29 cellular contexts compared by ENCODE assay signal in the genomic region with DNA sequence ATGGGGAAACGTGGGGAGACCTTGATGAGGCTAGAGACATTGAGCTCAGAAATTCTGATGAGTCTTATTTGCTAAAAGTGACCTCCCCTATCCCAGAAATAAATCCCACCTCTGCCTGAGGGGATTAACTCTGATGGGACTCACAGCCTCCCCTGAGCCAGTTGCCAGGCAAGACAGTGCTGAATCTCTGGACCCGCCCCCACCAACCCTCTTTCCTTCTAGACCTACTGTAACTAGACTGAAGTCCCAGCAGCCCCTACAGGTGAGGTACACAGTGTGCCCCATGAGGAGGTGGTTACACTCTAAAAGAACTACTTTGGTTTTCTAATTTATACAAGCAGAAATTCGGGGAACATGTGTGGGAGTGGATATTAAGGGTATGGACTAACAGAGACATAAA. TPM values are rescaled to one million over a fixed set of nuclear protein-coding genes. Genes with fewer than 3 reads are reported as not detected.
DNase-seq lines count a peak whose midpoint lies in the region; ATAC-seq and TF ChIP-seq lines count a peak whose summit lies in the region.
"Had no signal": no experiment of that assay in that cellular context is flagged by ENCODE, and none has a peak within 500 bp of the region (broad histone marks: within the 10 kb centered on the region; RNA-seq: fewer than 3 reads in every experiment).

No MANE protein-coding gene starts in this region.

- H3K36me3 Mint-ChIP-seq in WTC11 (no peaks in the 10 kb centered on the region), nephron progenitor cell (ENCODE audit: low read depth) (no peaks in the 10 kb centered on the region)
- H3K36me3 Mint-ChIP-seq: CD4-positive, alpha-beta memory T cell; CD4-positive, CD25-positive, alpha-beta regulatory T cell; CD8-positive, alpha-beta memory T cell had no signal

- intact Hi-C loops in heart left ventricle (cut with DNase I), result no loop called here

- H3K27ac ChIP-seq in right atrium auricular region (no peak overlapping the region), heart left ventricle (peak overlapping the region in 1 of 12 donors; percentile 69)
- H3K27ac ChIP-seq: BLaER1 had no signal

- peaks cover 0 to 8% of the 10 kb centered on the region in 2 donors for H3K4me1 ChIP-seq in right atrium auricular region
- peaks cover 3 to 33% (median 18%) of the 10 kb centered on the region in 12 donors for H3K4me1 ChIP-seq in heart left ventricle
- H3K4me1 ChIP-seq: BE2C had no signal

- TF ChIP-seq POLR2A in heart left ventricle (IDR thresholded peaks at IDR 0.05), result no peak

- H3K27me3 ChIP-seq in right atrium auricular region (no peaks in the 10 kb centered on the region), heart left ventricle (no peaks in the 10 kb centered on the region), H7 (ENCODE audit: control insufficient read depth, insufficient read depth, low read length) (no peaks in the 10 kb centered on the region)
- H3K27me3 ChIP-seq: BE2C, BLaER1 had no signal

- H3K9me3 Mint-ChIP-seq in WTC11, result peaks cover 3% of the 10 kb centered on the region; the same call in 1 of the 2 replicates
- no peaks in the 10 kb centered on the region for H3K9me3 Mint-ChIP-seq in nephron progenitor cell
- H3K9me3 Mint-ChIP-seq: CD4-positive, alpha-beta memory T cell; CD4-positive, CD25-positive, alpha-beta regulatory T cell; CD8-positive, alpha-beta memory T cell had no signal

- H3K27me3 Mint-ChIP-seq in WTC11 (ENCODE audit: low read depth), result no peaks in the 10 kb centered on the region; the same call in 1 of the 2 replicates
- peaks cover 9% of the 10 kb centered on the region for H3K27me3 Mint-ChIP-seq in nephron progenitor cell (ENCODE audit: low read depth, poor library complexity)

- no peak overlapping the region for H3K4me3 Mint-ChIP-seq in WTC11
- no peak overlapping the region for H3K4me3 Mint-ChIP-seq in nephron progenitor cell
- H3K4me3 Mint-ChIP-seq: CD14-positive monocyte; CD4-positive, alpha-beta memory T cell; CD4-positive, CD25-positive, alpha-beta regulatory T cell; CD8-positive, alpha-beta memory T cell had no signal

- WGBS in heart left ventricle, 4 donors, result 86 to 97% (median 96%) methylated on average over 3 of the region's 3 CpGs

- H3K4me1 Mint-ChIP-seq in WTC11 (no peaks in the 10 kb centered on the region), nephron progenitor cell (no peaks in the 10 kb centered on the region)

- H3K27ac Mint-ChIP-seq in WTC11 (no peak overlapping the region), nephron progenitor cell (no peak overlapping the region)
- H3K27ac Mint-ChIP-seq: CD4-positive, alpha-beta memory T cell; CD8-positive, alpha-beta memory T cell had no signal

- ATAC-seq in heart left ventricle, result no peak
- ATAC-seq in WTC11, result peak; percentile 51; the same call in 1 of the 2 replicates
- no peak for ATAC-seq in GM19455 (IDR thresholded peaks at IDR 0.05; ENCODE audit: unreplicated experiment)
- ATAC-seq: GM12878 had no signal

- CTCF ChIA-PET in WTC11 (lab: Charles Lee), result interaction anchor here (0.6 kb wide), 1 partner anchor 9 kb away, joined by 5 read pairs; no protein-coding TSS in a partner anchor

- H3K36me3 ChIP-seq in right atrium auricular region (no peaks in the 10 kb centered on the region), heart left ventricle (no peaks in the 10 kb centered on the region), H7 (replicated peaks; ENCODE audit: control insufficient read depth, insufficient read depth, low read length) (no peaks in the 10 kb centered on the region)
- H3K36me3 ChIP-seq: BE2C, BLaER1 had no signal

- DNase-seq in right atrium auricular region (ENCODE audit: low spot score) (peak; percentile 28), heart left ventricle (no peak), H7 (peak; percentile 26), WTC11 (ENCODE audit: low spot score) (no peak), nephron progenitor cell (no peak)
- no peak for DNase-seq in activated effector memory CD4-positive, alpha-beta T cell treated with Interleukin-2 at 50 U/mL for 16 hours
- DNase-seq: 8988T; ACHN; BE2C; C1 segment of cervical spinal cord; CD4-positive, alpha-beta memory T cell; CD4-positive, CD25-positive, alpha-beta regulatory T cell; CD8-positive, alpha-beta memory T cell; COR-L47; DMS 273 treated with DMSO at 0.1 percent for 48 hours; DMS153; DMS53; DMS79; DND-41; EL; GDM1 had no signal

- TF ChIP-seq CTCF in right atrium auricular region (IDR thresholded peaks at IDR 0.05) (no peak), heart left ventricle (IDR thresholded peaks at IDR 0.05) (no peak), WTC11 (IDR thresholded peaks at IDR 0.05) (no peak), nephron progenitor cell (IDR thresholded peaks at IDR 0.05) (no peak)

- H3K4me3 ChIP-seq in right atrium auricular region (no peak overlapping the region), heart left ventricle (no peak overlapping the region), H7 (ENCODE audit: insufficient read depth, low read depth, low read length) (no peak overlapping the region)
- H3K4me3 ChIP-seq: BLaER1, GM12878 had no signal

- POLR2A ChIA-PET in WTC11 (lab: Charles Lee), result no interaction called here

- H3K9me3 ChIP-seq in right atrium auricular region (no peaks in the 10 kb centered on the region), heart left ventricle (no peaks in the 10 kb centered on the region)
- H3K9me3 ChIP-seq: BE2C, BLaER1 had no signal

TF ChIP-seq in WTC11, 78 proteins besides CTCF, POLR2A, EP300 and RAD21:
- TF ChIP-seq ZNF232 (CRISPR knock-in tag; IDR thresholded peaks at IDR 0.05), result no peak
- TF ChIP-seq ZNF219 (CRISPR knock-in tag; IDR thresholded peaks at IDR 0.05; ENCODE audit: borderline replicate concordance), result no peak
- TF ChIP-seq KAT7 (CRISPR knock-in tag; IDR thresholded peaks at IDR 0.05; ENCODE audit: borderline replicate concordance), result no peak
- no peak for TF ChIP-seq IRF2 (CRISPR knock-in tag; IDR thresholded peaks at IDR 0.05; ENCODE audit: borderline replicate concordance, low read depth)
- TF ChIP-seq SP1 (CRISPR knock-in tag; conservative IDR thresholded peaks at IDR 0.05), result no peak
- no peak for TF ChIP-seq CREB1 (CRISPR knock-in tag; IDR thresholded peaks at IDR 0.05)
- TF ChIP-seq, protein P1, sequence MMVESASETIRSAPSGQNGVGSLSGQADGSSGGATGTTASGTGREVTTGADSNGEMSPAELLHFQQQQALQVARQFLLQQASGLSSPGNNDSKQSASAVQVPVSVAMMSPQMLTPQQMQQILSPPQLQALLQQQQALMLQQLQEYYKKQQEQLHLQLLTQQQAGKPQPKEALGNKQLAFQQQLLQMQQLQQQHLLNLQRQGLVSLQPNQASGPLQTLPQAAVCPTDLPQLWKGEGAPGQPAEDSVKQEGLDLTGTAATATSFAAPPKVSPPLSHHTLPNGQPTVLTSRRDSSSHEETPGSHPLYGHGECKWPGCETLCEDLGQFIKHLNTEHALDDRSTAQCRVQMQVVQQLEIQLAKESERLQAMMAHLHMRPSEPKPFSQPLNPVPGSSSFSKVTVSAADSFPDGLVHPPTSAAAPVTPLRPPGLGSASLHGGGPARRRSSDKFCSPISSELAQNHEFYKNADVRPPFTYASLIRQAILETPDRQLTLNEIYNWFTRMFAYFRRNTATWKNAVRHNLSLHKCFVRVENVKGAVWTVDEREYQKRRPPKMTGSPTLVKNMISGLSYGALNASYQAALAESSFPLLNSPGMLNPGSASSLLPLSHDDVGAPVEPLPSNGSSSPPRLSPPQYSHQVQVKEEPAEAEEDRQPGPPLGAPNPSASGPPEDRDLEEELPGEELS (CRISPR knock-in tag; IDR thresholded peaks at IDR 0.05), result no peak
- no peak for TF ChIP-seq ZNF416 (CRISPR knock-in tag; IDR thresholded peaks at IDR 0.05)

RNA-seq across cellular contexts. Expression of a gene that starts 42.9 kb away (rescaled TPM):
- 10 to 100 TPM; 11.3 to 23.5 TPM for total RNA-seq in right atrium auricular region
- total RNA-seq in heart left ventricle, result 10 to 100 TPM; 13.9 to 55.0 (median 26.8) TPM
- polyA plus RNA-seq in heart left ventricle, result 10 to 100 TPM in 1 of 2 donors, 1 to 10 TPM in 1; 6.9 to 18.4 TPM
- total RNA-seq in H7 (2014; rRNA removed; shearing (Covaris generic)), result 0.04 and 0.69 TPM in 2 replicates
- 1.7 to 3.1 TPM (median 2.0 TPM) in 3 replicates for total RNA-seq in WTC11 (2021)
- total RNA-seq: G401 had no signal

RNA-seq across cellular contexts. Expression of a gene that starts 57.1 kb away (rescaled TPM):
- total RNA-seq in right atrium auricular region, result not detected
- under 1 TPM in 1 of 9 donors, not detected in 8; 0.35 TPM for total RNA-seq in heart left ventricle
- not detected for polyA plus RNA-seq in heart left ventricle
- total RNA-seq in H7 (2014; rRNA removed; shearing (Covaris generic)), result not detected in 2 replicates
- not detected in 3 replicates for total RNA-seq in WTC11 (2021)
- total RNA-seq: A673; CD4-positive, alpha-beta memory T cell; CD4-positive, CD25-positive, alpha-beta regulatory T cell; CD8-positive, alpha-beta memory T cell; Daoy; G401; GM12878 had no signal
- polyA plus RNA-seq: AG04450; CD4-positive, alpha-beta memory T cell; CD4-positive, CD25-positive, alpha-beta regulatory T cell; CD8-positive, alpha-beta memory T cell; GM12878 had no signal

Comparison
In these comparisons a context has a peak if more than half of its experiments do, and no peak if none do; other contexts are left out.
1. DNase-seq: peak in right atrium auricular region (single experiment) and H7 (single experiment); none in heart left ventricle (0 of 5), WTC11 (single experiment), nephron progenitor cell (single experiment) and activated effector memory CD4-positive, alpha-beta T cell treated with Interleukin-2 at 50 U/mL for 16 hours (single experiment).